ENCODE assay signal across 14 cellular contexts in genomic region chr15:68371851-68372250, GRCh38.
DNase-seq lines count a peak whose midpoint lies in the region; ATAC-seq, FAIRE-seq and TF ChIP-seq lines count a peak whose summit lies in the region.
"Had no signal": no experiment of that assay in that cellular context is flagged by ENCODE, and none has a peak within 500 bp of the region (broad histone marks: within the 10 kb centered on the region; RNA-seq: fewer than 3 reads in every experiment).

No MANE protein-coding gene starts in this region.

- H3K4me3 ChIP-seq in HCT116 (replicated peaks in 1 of 2; ENCODE audit: low read depth in 1 of 2, low read length in 2 of 2) (peak overlapping the region in 1 of 2 experiments; percentile 19; a peak in 1 of 4 replicates), bronchial epithelial cell (ENCODE audit: low read depth, low read length) (no peak overlapping the region), suprapubic skin (no peak overlapping the region), esophagus muscularis mucosa (no peak overlapping the region)

- no peaks in the 10 kb centered on the region for H3K36me3 ChIP-seq in HCT116 (ENCODE audit: control insufficient read depth in 1 of 2, insufficient read depth in 2 of 2, low read length in 2 of 2)
- no peaks in the 10 kb centered on the region for H3K36me3 ChIP-seq in bronchial epithelial cell (ENCODE audit: control insufficient read depth, insufficient read depth, low read length)
- H3K36me3 ChIP-seq in suprapubic skin, result no peaks in the 10 kb centered on the region
- H3K36me3 ChIP-seq in esophagus muscularis mucosa, result no peaks in the 10 kb centered on the region

- no peak for TF ChIP-seq RAD21 in HCT116 (IDR thresholded peaks at IDR 0.05; ENCODE audit: low read depth)

- H3K9ac ChIP-seq in HCT116 (ENCODE audit: low read length), result no peak overlapping the region

- H3K9me3 ChIP-seq in HCT116 (ENCODE audit: control insufficient read depth in 1 of 2, insufficient read depth in 1 of 2, low read depth in 1 of 2, low read length in 2 of 2), result no peaks in the 10 kb centered on the region
- H3K9me3 ChIP-seq in suprapubic skin, result no peaks in the 10 kb centered on the region
- no peaks in the 10 kb centered on the region for H3K9me3 ChIP-seq in esophagus muscularis mucosa

- no peaks in the 10 kb centered on the region for H3K79me2 ChIP-seq in HCT116 (ENCODE audit: insufficient read depth, low read length)

- peak overlapping the region; percentile 77 for H2AFZ ChIP-seq in HCT116 (ENCODE audit: low read depth, low read length, poor library complexity, severe bottlenecking)

- intact Hi-C loops in HCT116 (cut with micrococcal nuclease) (loop anchor here (1.0 kb wide), 2 partner anchors 66 to 119 kb away; no protein-coding TSS in a partner anchor), esophagus muscularis mucosa (cut with DNase I) (no loop called here)

- H3K27me3 ChIP-seq in HCT116 (ENCODE audit: insufficient read depth, low read length) (no peaks in the 10 kb centered on the region), bronchial epithelial cell (ENCODE audit: control insufficient read depth, insufficient read depth, low read length) (no peaks in the 10 kb centered on the region), suprapubic skin (no peaks in the 10 kb centered on the region), esophagus muscularis mucosa (no peaks in the 10 kb centered on the region)

- CTCF ChIA-PET in HCT116 (lab: Charles Lee), result interaction anchor here (2.0 kb wide), 1 partner anchor 65 kb away, joined by 8 read pairs; no protein-coding TSS in a partner anchor

- H3K9me2 ChIP-seq in HCT116 (ENCODE audit: insufficient read depth), result no peaks in the 10 kb centered on the region

- RAD21 ChIA-PET in HCT116 (lab: Charles Lee; ENCODE audit: low non-redundant PET in 1 of 2, low total read pairs in 2 of 2, uncharacterized antibody in 2 of 2, unreplicated experiment in 2 of 2), result interaction anchor here in 1 of 2 experiments (1.0 kb wide), 1 partner anchor 65 kb away, joined by 4 read pairs; no protein-coding TSS in a partner anchor

- no peaks in the 10 kb centered on the region for H4K20me1 ChIP-seq in HCT116 (ENCODE audit: insufficient read depth)

- peaks cover 3 to 10% of the 10 kb centered on the region in 2 experiments; a peak in 3 of 4 replicates for H3K4me1 ChIP-seq in HCT116 (ENCODE audit: control insufficient read depth in 1 of 2, insufficient read depth in 2 of 2, low read length in 2 of 2)
- peaks cover 20% of the 10 kb centered on the region for H3K4me1 ChIP-seq in suprapubic skin
- peaks cover 2 to 17% (median 15%) of the 10 kb centered on the region in 4 donors for H3K4me1 ChIP-seq in esophagus muscularis mucosa

- TF ChIP-seq CTCF in HCT116 (IDR thresholded peaks at IDR 0.05 in 2 of 3, conservative IDR thresholded peaks at IDR 0.05 in 1 of 3; ENCODE audit: borderline replicate concordance in 1 of 3, insufficient read depth in 1 of 3, low read depth in 2 of 3, low read length in 2 of 3) (no peak), bronchial epithelial cell (IDR thresholded peaks at IDR 0.05; ENCODE audit: insufficient read depth, low read length, severe bottlenecking) (no peak), suprapubic skin (IDR thresholded peaks at IDR 0.05) (no peak), esophagus muscularis mucosa (IDR thresholded peaks at IDR 0.05) (no peak)

- peak overlapping the region; percentile 60 for H3K4me2 ChIP-seq in HCT116 (ENCODE audit: low read length)

- POLR2A ChIA-PET in HCT116 (lab: Charles Lee), result no interaction called here

- TF ChIP-seq POLR2A in HCT116 (IDR thresholded peaks at IDR 0.05; ENCODE audit: borderline replicate concordance, extremely low read depth, insufficient read depth, insufficient read length), result no peak
- TF ChIP-seq POLR2A in suprapubic skin (IDR thresholded peaks at IDR 0.05), result no peak
- TF ChIP-seq POLR2A in esophagus muscularis mucosa (IDR thresholded peaks at IDR 0.05; ENCODE audit: low read depth), result no peak

- H3K27ac ChIP-seq in HCT116 (ENCODE audit: low read depth, low read length), result no peak overlapping the region
- H3K27ac ChIP-seq in suprapubic skin, result no peak overlapping the region
- no peak overlapping the region for H3K27ac ChIP-seq in esophagus muscularis mucosa (replicated peaks in 1 of 4)
- H3K27ac ChIP-seq: C4-2B had no signal

- whole genome bisulfite sequencing in suprapubic skin, result 94% methylated on average over 3 of the region's 4 CpGs
- 90% methylated on average over 4 of the region's 4 CpGs for WGBS in esophagus muscularis mucosa

- no peak for TF ChIP-seq EP300 in suprapubic skin (IDR thresholded peaks at IDR 0.05)
- TF ChIP-seq EP300 in esophagus muscularis mucosa (IDR thresholded peaks at IDR 0.05), result no peak

- DNase-seq in HCT116 (ENCODE audit: low read depth, low spot score), result no peak
- no peak for DNase-seq in bronchial epithelial cell (ENCODE audit: low read depth)
- DNase-seq in mesenteric fat pad (ENCODE audit: low spot score), result peak; percentile 81
- DNase-seq in suprapubic skin (ENCODE audit: low spot score in 2 of 2), result peak; percentile 2 to 54
- no peak for DNase-seq in frontal cortex (ENCODE audit: low spot score in 2 of 2)
- DNase-seq in DMS79 (lab: John Stamatoyannopoulos, UW), result no peak
- DNase-seq in esophagus muscularis mucosa (ENCODE audit: extremely low spot score), result no peak
- DNase-seq: DND-41, NCI-H1417, NCI-H1930, NCI-H345, NCI-H524 treated with DMSO at 0.1 percent for 48 hours, SIG-M5 had no signal

- no TSS peak for BruUV-seq in HCT116 (replicated peaks; lab: Mats Ljungman, UMichigan)

- ATAC-seq in HCT116, result no peak

- FAIRE-seq in bronchial epithelial cell (lab: Jason Lieb, UNC), result peak; percentile 7
- no peak for FAIRE-seq in frontal cortex (lab: Jason Lieb, UNC)

TF ChIP-seq in HCT116, 20 proteins besides CTCF, POLR2A, EP300 and RAD21:
- no peak for TF ChIP-seq CEBPB (IDR thresholded peaks at IDR 0.05; ENCODE audit: low read depth)
- no peak for TF ChIP-seq EZH2phosphoT487 (IDR thresholded peaks at IDR 0.05; ENCODE audit: borderline replicate concordance)
- TF ChIP-seq SP1 (IDR thresholded peaks at IDR 0.05; ENCODE audit: low read depth), result no peak
- no peak for TF ChIP-seq EGR1 (IDR thresholded peaks at IDR 0.05; ENCODE audit: low read depth)
- TF ChIP-seq TCF7L2 (IDR thresholded peaks at IDR 0.05; ENCODE audit: borderline replicate concordance, extremely low read depth, insufficient read depth, insufficient read length), result no peak
- TF ChIP-seq, protein P1, sequence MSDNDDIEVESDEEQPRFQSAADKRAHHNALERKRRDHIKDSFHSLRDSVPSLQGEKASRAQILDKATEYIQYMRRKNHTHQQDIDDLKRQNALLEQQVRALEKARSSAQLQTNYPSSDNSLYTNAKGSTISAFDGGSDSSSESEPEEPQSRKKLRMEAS (IDR thresholded peaks at IDR 0.05), result no peak
- TF ChIP-seq, protein P2, sequence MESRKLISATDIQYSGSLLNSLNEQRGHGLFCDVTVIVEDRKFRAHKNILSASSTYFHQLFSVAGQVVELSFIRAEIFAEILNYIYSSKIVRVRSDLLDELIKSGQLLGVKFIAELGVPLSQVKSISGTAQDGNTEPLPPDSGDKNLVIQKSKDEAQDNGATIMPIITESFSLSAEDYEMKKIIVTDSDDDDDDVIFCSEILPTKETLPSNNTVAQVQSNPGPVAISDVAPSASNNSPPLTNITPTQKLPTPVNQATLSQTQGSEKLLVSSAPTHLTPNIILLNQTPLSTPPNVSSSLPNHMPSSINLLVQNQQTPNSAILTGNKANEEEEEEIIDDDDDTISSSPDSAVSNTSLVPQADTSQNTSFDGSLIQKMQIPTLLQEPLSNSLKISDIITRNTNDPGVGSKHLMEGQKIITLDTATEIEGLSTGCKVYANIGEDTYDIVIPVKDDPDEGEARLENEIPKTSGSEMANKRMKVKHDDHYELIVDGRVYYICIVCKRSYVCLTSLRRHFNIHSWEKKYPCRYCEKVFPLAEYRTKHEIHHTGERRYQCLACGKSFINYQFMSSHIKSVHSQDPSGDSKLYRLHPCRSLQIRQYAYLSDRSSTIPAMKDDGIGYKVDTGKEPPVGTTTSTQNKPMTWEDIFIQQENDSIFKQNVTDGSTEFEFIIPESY (IDR thresholded peaks at IDR 0.05; ENCODE audit: extremely low read depth, insufficient replicate concordance, low read length), result no peak
- no peak for TF ChIP-seq ELF1 (IDR thresholded peaks at IDR 0.05; ENCODE audit: borderline replicate concordance, low read depth)
- TF ChIP-seq SIN3A (IDR thresholded peaks at IDR 0.05; ENCODE audit: low read depth), result no peak
- no peak for TF ChIP-seq FOSL1 (IDR thresholded peaks at IDR 0.05; ENCODE audit: low read depth)
TF ChIP-seq in HCT116: peak in this region for 0.

Comparison
In these comparisons a context has a peak if more than half of its experiments do, and no peak if none do; other contexts are left out.
1. DNase-seq: peak in mesenteric fat pad (single experiment) and suprapubic skin (2 of 2); none in HCT116 (single experiment), bronchial epithelial cell (single experiment), frontal cortex (0 of 2), DMS79 (single experiment) and esophagus muscularis mucosa (single experiment).